Comparison of ENCODE assay signal across 21 cellular contexts in genomic region chr6:5204340-5204739, GRCh38. TPM values are rescaled to one million over a fixed set of nuclear protein-coding genes. Genes with fewer than 3 reads are reported as not detected.
DNase-seq lines count a peak whose midpoint lies in the region; ATAC-seq and TF ChIP-seq lines count a peak whose summit lies in the region.
"Had no signal": no experiment of that assay in that cellular context is flagged by ENCODE, and none has a peak within 500 bp of the region (broad histone marks: within the 10 kb centered on the region; RNA-seq: fewer than 3 reads in every experiment).

No MANE protein-coding gene starts in this region.

- DNase-seq in heart left ventricle: no peak
- DNase-seq in Right ventricle myocardium inferior (ENCODE audit: missing footprints): no peak
- DNase-seq in dermis blood vessel endothelial cell: peak; percentile 48
- DNase-seq in medulla oblongata (ENCODE audit: extremely low spot score): peak; percentile 20
- no peak for DNase-seq in tibial artery
- no peak for DNase-seq in NCI-H774 (lab: John Stamatoyannopoulos, UW)
- DNase-seq in NCI-H1417 (lab: John Stamatoyannopoulos, UW): no peak
- no peak for DNase-seq in NK-92 treated with Interleukin-12 subunit alpha and Interleukin-12 subunit beta, amount 100 ng/mL, for 24 hours (lab: John Stamatoyannopoulos, UW)
- DNase-seq: activated CD4-positive, alpha-beta T cell treated with anti-CD3 and anti-CD28 coated beads for 1 hour; activated effector memory CD4-positive, alpha-beta T cell treated with Interleukin-2 at 50 U/mL for 16 hours; DMS 273 treated with DMSO at 0.1 percent for 48 hours; HFFc6; lower lobe of right lung; NCI-H1048; NCI-H2081 treated with DMSO at 0.1 percent for 48 hours; nephron progenitor cell; PC-3 had no signal

- H3K27me3 ChIP-seq in heart left ventricle: no peaks in the 10 kb centered on the region
- H3K27me3 ChIP-seq in tibial artery: no peaks in the 10 kb centered on the region
- H3K27me3 ChIP-seq: BLaER1 treated with 17β-estradiol and CSF1 and Interleukin-3, amounts not matched to agents 10 nM and 100 nM; SJSA1 had no signal

- intact Hi-C loops in heart left ventricle (cut with DNase I): loop anchor here in 1 of 10 donors (10.0 kb wide), 1 partner anchor 120 kb away; the partner anchor contains the start of gene PPP1R3G
- intact Hi-C loops in Right ventricle myocardium inferior (cut with DNase I): no loop called here
- intact Hi-C loops in tibial artery (cut with DNase I; ENCODE audit: low total_unique reads): loop anchor here (10.0 kb wide), 2 partner anchors 560 to 800 kb away; partner anchors contain the start of gene NRN1

- TF ChIP-seq POLR2A in heart left ventricle (IDR thresholded peaks at IDR 0.05): no peak

- ATAC-seq in heart left ventricle: no peak
- ATAC-seq in Right ventricle myocardium inferior: no peak
- ATAC-seq: A549, K562, lower lobe of right lung, PC-3 had no signal

- H3K27ac ChIP-seq in heart left ventricle (peak overlapping the region; percentile 8 to 93 (median 80)), tibial artery (peak overlapping the region; percentile 52 to 72)
- H3K27ac ChIP-seq: BLaER1 treated with 17β-estradiol and CSF1 and Interleukin-3, amounts not matched to agents 10 nM and 100 nM had no signal

- no peaks in the 10 kb centered on the region for H3K36me3 ChIP-seq in heart left ventricle
- H3K36me3 ChIP-seq in tibial artery: no peaks in the 10 kb centered on the region
- H3K36me3 ChIP-seq: lower lobe of right lung, SJSA1 had no signal

- WGBS in heart left ventricle, 4 donors: 68 to 76% (median 72%) methylated on average over 3 of the region's 3 CpGs

- TF ChIP-seq CTCF in heart left ventricle (IDR thresholded peaks at IDR 0.05) (no peak), tibial artery (IDR thresholded peaks at IDR 0.05) (no peak)

- H3K9me3 ChIP-seq in heart left ventricle (no peaks in the 10 kb centered on the region), tibial artery (no peaks in the 10 kb centered on the region)
- H3K9me3 ChIP-seq: A549; BLaER1 treated with 17β-estradiol and CSF1 and Interleukin-3, amounts not matched to agents 10 nM and 100 nM; lower lobe of right lung had no signal

- H3K4me1 ChIP-seq in heart left ventricle (peaks cover 17 to 87% (median 57%) of the 10 kb centered on the region in 12 donors), tibial artery (peaks cover 0 to 73% (median 47%) of the 10 kb centered on the region in 4 donors)

- H3K4me3 ChIP-seq in heart left ventricle (no peak overlapping the region), tibial artery (no peak overlapping the region)
- H3K4me3 ChIP-seq: A549; BLaER1 treated with 17β-estradiol and CSF1 and Interleukin-3, amounts not matched to agents 10 nM and 100 nM; K562; lower lobe of right lung; SJSA1 had no signal

RNA-seq across cellular contexts. Expression of gene LYRM4, which starts 56.4 kb away (rescaled TPM):
- total RNA-seq in heart left ventricle: 10 to 100 TPM; 18.8 to 39.7 (median 21.3) TPM
- 10 to 100 TPM; 21.0 to 22.0 TPM for polyA plus RNA-seq in heart left ventricle
- total RNA-seq in Right ventricle myocardium inferior: 23.3 TPM
- total RNA-seq in dermis blood vessel endothelial cell: 14.4 and 18.5 TPM in 2 replicates

RNA-seq across cellular contexts. Expression of gene FARS2, which starts 57.0 kb away (rescaled TPM):
- total RNA-seq in heart left ventricle: 10 to 100 TPM; 17.1 to 24.6 (median 20.5) TPM
- 10 to 100 TPM; 11.4 to 21.4 TPM for polyA plus RNA-seq in heart left ventricle
- 20.5 TPM for total RNA-seq in Right ventricle myocardium inferior
- 28.5 and 36.6 TPM in 2 replicates for total RNA-seq in dermis blood vessel endothelial cell

Comparison
In these comparisons a context has a peak if more than half of its experiments do, and no peak if none do; other contexts are left out.
1. DNase-seq: peak in dermis blood vessel endothelial cell (single experiment) and medulla oblongata (single experiment); none in heart left ventricle (0 of 5), Right ventricle myocardium inferior (single experiment), tibial artery (0 of 2), NCI-H774 (single experiment), NCI-H1417 (0 of 3) and NK-92 treated with Interleukin-12 subunit alpha and Interleukin-12 subunit beta, amount 100 ng/mL, for 24 hours (single experiment).